Comparison of ENCODE assay signal across 8 cellular contexts in genomic region chr22:21652010-21652546, GRCh38. TPM values are rescaled to one million over a fixed set of nuclear protein-coding genes. Genes with fewer than 3 reads are reported as not detected.
DNase-seq lines count a peak whose midpoint lies in the region; ATAC-seq and TF ChIP-seq lines count a peak whose summit lies in the region.

No MANE protein-coding gene starts in this region.

- H3K36me3 ChIP-seq in NT2/D1 (ENCODE audit: insufficient read depth, insufficient read length, low read length): peaks cover 24% of the 10 kb centered on the region

- H3K27ac Mint-ChIP-seq in endothelial cell (ENCODE audit: unreplicated experiment): no peak overlapping the region

- DNase-seq in COLO668 (lab: John Stamatoyannopoulos, UW; ENCODE audit: unreplicated experiment) (peak; percentile 92), HK-2 (ENCODE audit: unreplicated experiment) (peak; percentile 87), NT2/D1 (ENCODE audit: low read depth, low spot score) (no peak), endothelial cell (ENCODE audit: low spot score) (peak; percentile 83), middle frontal gyrus (ENCODE audit: extremely low spot score, low spot score) (peak; percentile 80)
- DNase-seq in activated CD8-positive, alpha-beta memory T cell treated with anti-CD3 and anti-CD28 coated beads for 48 hours (ENCODE audit: low read depth in 2 of 3, low spot score in 2 of 3): peak; percentile 68 to 87 (median 74)
- peak; percentile 59 to 65 for DNase-seq in stimulated activated CD8-positive, alpha-beta memory T cell treated with anti-CD3 and anti-CD28 coated beads, Interleukin-15, amount 100 ng/mL, for 4 hours (ENCODE audit: low read depth in 2 of 2)

- peaks cover 6% of the 10 kb centered on the region for H3K36me3 Mint-ChIP-seq in endothelial cell (ENCODE audit: low read depth, unreplicated experiment)

- H3K4me1 ChIP-seq in NT2/D1 (ENCODE audit: insufficient read depth, insufficient read length): peaks cover 7% of the 10 kb centered on the region

- H3K4me1 Mint-ChIP-seq in endothelial cell (ENCODE audit: unreplicated experiment): peaks cover 16% of the 10 kb centered on the region

- H3K9me3 ChIP-seq in NT2/D1 (ENCODE audit: insufficient read depth, low read length): no peaks in the 10 kb centered on the region

- H3K4me3 ChIP-seq in NT2/D1 (ENCODE audit: insufficient read length, low read depth): peak overlapping the region; percentile 76

- H3K4me3 Mint-ChIP-seq in endothelial cell (ENCODE audit: unreplicated experiment): peak overlapping the region; percentile 89

- H3K27me3 Mint-ChIP-seq in endothelial cell (ENCODE audit: unreplicated experiment): peaks cover 7% of the 10 kb centered on the region

- TF ChIP-seq CTCF in endothelial cell (IDR thresholded peaks at IDR 0.05; ENCODE audit: unreplicated experiment): no peak

- ATAC-seq in GM19452 (IDR thresholded peaks at IDR 0.05; ENCODE audit: unreplicated experiment): peak; percentile 82

- peak overlapping the region; percentile 88 for H3K9ac ChIP-seq in NT2/D1 (ENCODE audit: insufficient read length, low read depth)

- no peaks in the 10 kb centered on the region for H3K27me3 ChIP-seq in NT2/D1 (ENCODE audit: insufficient read depth, insufficient read length)

- H3K9me3 Mint-ChIP-seq in endothelial cell (ENCODE audit: unreplicated experiment): no peaks in the 10 kb centered on the region

RNA-seq across cellular contexts. Expression of gene SDF2L1, which starts 10.0 kb away (rescaled TPM):
- total RNA-seq in endothelial cell (ENCODE audit: unreplicated experiment): 32.4 TPM

RNA-seq across cellular contexts. Expression of gene PPIL2, which starts 13.7 kb away (rescaled TPM):
- total RNA-seq in endothelial cell (ENCODE audit: unreplicated experiment): 31.9 TPM

RNA-seq across cellular contexts. Expression of gene CCDC116, which starts 19.5 kb away (rescaled TPM):
- 0.36 TPM for total RNA-seq in endothelial cell (ENCODE audit: unreplicated experiment)

RNA-seq across cellular contexts. Expression of gene YDJC, which starts 22.3 kb away (rescaled TPM):
- 11.2 TPM for total RNA-seq in endothelial cell (ENCODE audit: unreplicated experiment)
